Comparison of ENCODE assay signal across 1 cellular context in genomic region chr13:34913040-34913439, GRCh38.
TF ChIP-seq lines count a peak whose summit lies in the region.

No MANE protein-coding gene starts in this region.

TF ChIP-seq in IMR-90, 13 proteins besides CTCF, POLR2A, EP300 and RAD21 (continued from another document):
- TF ChIP-seq ELK1 (IDR thresholded peaks at IDR 0.05; ENCODE audit: borderline replicate concordance, low read depth, low read length) = no peak
- no peak for TF ChIP-seq MAZ (IDR thresholded peaks at IDR 0.05; ENCODE audit: borderline replicate concordance, low read depth, low read length)
- TF ChIP-seq RFX5 (IDR thresholded peaks at IDR 0.05; ENCODE audit: low read depth, low read length) = no peak
- TF ChIP-seq CHD1 (IDR thresholded peaks at IDR 0.05; ENCODE audit: low read depth, low read length) = no peak
- no peak for TF ChIP-seq MAFK (IDR thresholded peaks at IDR 0.05; ENCODE audit: low read depth, low read length)
- no peak for TF ChIP-seq CEBPB (IDR thresholded peaks at IDR 0.05; ENCODE audit: low read depth, low read length)
- TF ChIP-seq RCOR1 (IDR thresholded peaks at IDR 0.05; ENCODE audit: insufficient replicate concordance, low read length) = no peak
